Comparison of ENCODE assay signal across 18 cellular contexts in genomic region chr19:33438987-33439781, GRCh38.
DNase-seq lines count a peak whose midpoint lies in the region; ATAC-seq, FAIRE-seq and TF ChIP-seq lines count a peak whose summit lies in the region.
"Had no signal": no experiment of that assay in that cellular context is flagged by ENCODE, and none has a peak within 500 bp of the region (broad histone marks: within the 10 kb centered on the region; RNA-seq: fewer than 3 reads in every experiment).

No MANE protein-coding gene starts in this region.

- no peak overlapping the region for H3K23ac ChIP-seq in IMR-90 (ENCODE audit: low read depth, low read length)

- POLR2A ChIA-PET in IMR-90 (lab: Charles Lee; ENCODE audit: unreplicated experiment) = no interaction called here

- H3K36me3 Mint-ChIP-seq in activated T-helper 2 cell treated with anti-CD3 and anti-CD28 coated beads, Interferon-gamma antibody, Interleukin-2, Interleukin-4, amounts not matched to agents 10 μg/mL and 5 μg/mL and 100 μg/mL, durations not matched to agents 14 hours and 24 hours and 36 hours (ENCODE audit: low read depth) = no peaks in the 10 kb centered on the region
- no peaks in the 10 kb centered on the region for H3K36me3 Mint-ChIP-seq in activated T-helper 1 cell treated with anti-CD3 and anti-CD28 coated beads, Interleukin-12 subunit alpha, Interleukin-12 subunit beta, Interleukin-2, Interleukin-4 antibody, amounts not matched to agents 30 ng/mL and 10 ng/mL and 1 ng/mL, durations not matched to agents 14 hours and 24 hours and 36 hours (ENCODE audit: low read depth)

- H3K4ac ChIP-seq in IMR-90 (ENCODE audit: low read depth, low read length) = no peak overlapping the region

- no peaks in the 10 kb centered on the region for H4K20me1 ChIP-seq in IMR-90 (ENCODE audit: insufficient read depth, low read length)
- H4K20me1 ChIP-seq: BLaER1 had no signal

- no peak overlapping the region for H2AK9ac ChIP-seq in IMR-90 (replicated peaks; ENCODE audit: low read depth, low read length, poor library complexity)

- DNase-seq in activated effector memory CD4-positive, alpha-beta T cell treated with anti-CD3 and anti-CD28 coated beads, Interleukin-2, amount 50 U/mL, for 16 hours = peak; percentile 61
- no peak for DNase-seq in activated effector memory CD4-positive, alpha-beta T cell treated with Interleukin-2 at 50 U/mL for 16 hours
- DNase-seq in IMR-90 (no peak), kidney (peak; percentile 51), sciatic nerve (ENCODE audit: low spot score) (no peak), NK-92 (lab: John Stamatoyannopoulos, UW; ENCODE audit: unreplicated experiment) (no peak)
- no peak for DNase-seq in activated T-helper 2 cell treated with anti-CD3 and anti-CD28 coated beads, Interferon-gamma antibody, Interleukin-2, Interleukin-4, amounts not matched to agents 10 μg/mL and 5 μg/mL and 100 μg/mL, durations not matched to agents 14 hours and 24 hours and 36 hours (ENCODE audit: low spot score)
- DNase-seq in activated T-helper 1 cell treated with anti-CD3 and anti-CD28 coated beads, Interleukin-12 subunit alpha, Interleukin-12 subunit beta, Interleukin-2, Interleukin-4 antibody, amounts not matched to agents 30 ng/mL and 10 ng/mL and 1 ng/mL, durations not matched to agents 14 hours and 24 hours and 36 hours (ENCODE audit: low spot score) = no peak
- DNase-seq: GF-D8, GOT3, KBM-7, NCI-H1048, NCI-H446, NCI-H774, SJCRH30 had no signal

- H4K91ac ChIP-seq in IMR-90 (ENCODE audit: insufficient read depth, low read depth, low read length) = no peak overlapping the region

- peak overlapping the region; percentile 21 for H2AFZ ChIP-seq in IMR-90 (replicated peaks; ENCODE audit: low read length, poor library complexity)

- H3K9me3 ChIP-seq in IMR-90 (ENCODE audit: control insufficient read depth, insufficient read depth, low read length) (no peaks in the 10 kb centered on the region), kidney (ENCODE audit: control insufficient read depth in 1 of 2, low read length in 2 of 2) (no peaks in the 10 kb centered on the region)
- H3K9me3 ChIP-seq: BLaER1, SJCRH30 had no signal

- ATAC-seq in IMR-90 (ENCODE audit: low read depth) (no peak), sciatic nerve (peak; percentile 20)

- BruUV-seq in IMR-90 (replicated peaks; lab: Mats Ljungman, UMichigan) = no TSS peak

- no peaks in the 10 kb centered on the region for H3K79me1 ChIP-seq in IMR-90 (ENCODE audit: low read depth in 1 of 2, low read length in 2 of 2)

- H3K4me3 ChIP-seq in IMR-90 (ENCODE audit: insufficient read depth, low read depth, low read length) = no peak overlapping the region
- no peak overlapping the region for H3K4me3 ChIP-seq in kidney (ENCODE audit: low read length in 2 of 2)
- H3K4me3 ChIP-seq: BLaER1, SJCRH30 had no signal

- no peaks in the 10 kb centered on the region for H3K27me3 Mint-ChIP-seq in activated T-helper 2 cell treated with anti-CD3 and anti-CD28 coated beads, Interferon-gamma antibody, Interleukin-2, Interleukin-4, amounts not matched to agents 10 μg/mL and 5 μg/mL and 100 μg/mL, durations not matched to agents 14 hours and 24 hours and 36 hours (ENCODE audit: low read depth)
- H3K27me3 Mint-ChIP-seq in activated T-helper 1 cell treated with anti-CD3 and anti-CD28 coated beads, Interleukin-12 subunit alpha, Interleukin-12 subunit beta, Interleukin-2, Interleukin-4 antibody, amounts not matched to agents 30 ng/mL and 10 ng/mL and 1 ng/mL, durations not matched to agents 14 hours and 24 hours and 36 hours (ENCODE audit: insufficient read depth) = no peaks in the 10 kb centered on the region

- H2AK5ac ChIP-seq in IMR-90 (ENCODE audit: low read depth, low read length) = no peak overlapping the region

- H3K36me3 ChIP-seq in IMR-90 (ENCODE audit: control insufficient read depth, insufficient read depth, low read length) = no peaks in the 10 kb centered on the region
- no peaks in the 10 kb centered on the region for H3K36me3 ChIP-seq in kidney (ENCODE audit: control insufficient read depth in 1 of 2, insufficient read depth in 2 of 2, low read length in 2 of 2)
- H3K36me3 ChIP-seq: BLaER1, SJCRH30 had no signal

- no peak overlapping the region for H2BK5ac ChIP-seq in IMR-90 (ENCODE audit: low read depth, low read length, poor library complexity, severe bottlenecking)

- no peak for FAIRE-seq in kidney (lab: Jason Lieb, UNC)
- FAIRE-seq: HTR-8/SVneo had no signal

- H3K27ac ChIP-seq in IMR-90 (ENCODE audit: insufficient read depth, low read length) (no peak overlapping the region), kidney (ENCODE audit: low read depth in 2 of 2, low read length in 2 of 2) (peak overlapping the region in 1 of 2 donors; percentile 32)
- H3K27ac ChIP-seq: 22Rv1, BLaER1, SJCRH30 had no signal

- H4K5ac ChIP-seq in IMR-90 (ENCODE audit: low read depth, low read length) = no peak overlapping the region

- H3K14ac ChIP-seq in IMR-90 (replicated peaks; ENCODE audit: low read depth, low read length) = no peak overlapping the region

- no peak overlapping the region for H3K4me3 Mint-ChIP-seq in activated T-helper 2 cell treated with anti-CD3 and anti-CD28 coated beads, Interferon-gamma antibody, Interleukin-2, Interleukin-4, amounts not matched to agents 10 μg/mL and 5 μg/mL and 100 μg/mL, durations not matched to agents 14 hours and 24 hours and 36 hours (ENCODE audit: low read depth)
- no peak overlapping the region for H3K4me3 Mint-ChIP-seq in activated T-helper 1 cell treated with anti-CD3 and anti-CD28 coated beads, Interleukin-12 subunit alpha, Interleukin-12 subunit beta, Interleukin-2, Interleukin-4 antibody, amounts not matched to agents 30 ng/mL and 10 ng/mL and 1 ng/mL, durations not matched to agents 14 hours and 24 hours and 36 hours

- dilution Hi-C loops in IMR-90 (cut with HindIII; ENCODE audit: low sequenced_read_pairs, unreplicated experiment) = no loop called here

- no peaks in the 10 kb centered on the region for H3K9me3 Mint-ChIP-seq in activated T-helper 2 cell treated with anti-CD3 and anti-CD28 coated beads, Interferon-gamma antibody, Interleukin-2, Interleukin-4, amounts not matched to agents 10 μg/mL and 5 μg/mL and 100 μg/mL, durations not matched to agents 14 hours and 24 hours and 36 hours
- H3K9me3 Mint-ChIP-seq in activated T-helper 1 cell treated with anti-CD3 and anti-CD28 coated beads, Interleukin-12 subunit alpha, Interleukin-12 subunit beta, Interleukin-2, Interleukin-4 antibody, amounts not matched to agents 30 ng/mL and 10 ng/mL and 1 ng/mL, durations not matched to agents 14 hours and 24 hours and 36 hours = no peaks in the 10 kb centered on the region

- TF ChIP-seq RAD21 in IMR-90 (IDR thresholded peaks at IDR 0.05; ENCODE audit: low read length) = no peak

- WGBS in IMR-90 (ENCODE audit: extremely low coverage in 2 of 2, insufficient read length in 1 of 2), 2 experiments = no CpG with 5 or more reads among the region's 16 CpGs

- no peak overlapping the region for H3K9ac ChIP-seq in IMR-90 (ENCODE audit: low read depth, low read length)
- no peak overlapping the region for H3K9ac ChIP-seq in kidney (ENCODE audit: low read length in 2 of 2)
- H3K9ac ChIP-seq: BLaER1 had no signal

- in situ Hi-C loops in IMR-90 (cut with MboI; ENCODE audit: low sequenced_read_pairs) = no loop called here

- H3K56ac ChIP-seq in IMR-90 (ENCODE audit: extremely low read depth, insufficient read depth, low read length) = no peak overlapping the region

- no peak for TF ChIP-seq CTCF in IMR-90 (conservative IDR thresholded peaks at IDR 0.05; ENCODE audit: low read depth, low read length)
- no peak for TF ChIP-seq CTCF in kidney (IDR thresholded peaks at IDR 0.05; ENCODE audit: borderline replicate concordance, extremely low read depth, insufficient read depth)

- CTCF ChIA-PET in IMR-90 (lab: Yijun Ruan, JAX) = no interaction called here

- TF ChIP-seq POLR2A in IMR-90 (IDR thresholded peaks at IDR 0.05; ENCODE audit: low read depth, low read length) = no peak

- no peak overlapping the region for H3K18ac ChIP-seq in IMR-90 (ENCODE audit: low read depth, low read length)

- intact Hi-C loops in IMR-90 (cut with micrococcal nuclease) (no loop called here), kidney (cut with DNase I) (no loop called here), sciatic nerve (cut with DNase I) (loop anchor here (10.0 kb wide), 1 partner anchor 336 kb away; no protein-coding TSS in a partner anchor)
- intact Hi-C loops in activated T-helper 2 cell treated with anti-CD3 and anti-CD28 coated beads, Interferon-gamma antibody, Interleukin-2, Interleukin-4, amounts not matched to agents 10 μg/mL and 5 μg/mL and 100 μg/mL, durations not matched to agents 14 hours and 24 hours and 36 hours (cut with micrococcal nuclease) = no loop called here
- intact Hi-C loops in activated T-helper 1 cell treated with anti-CD3 and anti-CD28 coated beads, Interleukin-12 subunit alpha, Interleukin-12 subunit beta, Interleukin-2, Interleukin-4 antibody, amounts not matched to agents 30 ng/mL and 10 ng/mL and 1 ng/mL, durations not matched to agents 14 hours and 24 hours and 36 hours (cut with micrococcal nuclease) = no loop called here

- H3K9me1 ChIP-seq in IMR-90 (ENCODE audit: insufficient read depth, low read length) = peaks cover 10% of the 10 kb centered on the region; the same call in 1 of the 2 replicates

- H3K4me1 ChIP-seq in IMR-90 (ENCODE audit: control insufficient read depth, insufficient read depth, low read length) = peaks cover 6% of the 10 kb centered on the region; the same call in 1 of the 2 replicates
- H3K4me1 ChIP-seq in kidney (ENCODE audit: control insufficient read depth in 1 of 2, insufficient read depth in 1 of 2, low read depth in 1 of 2, low read length in 2 of 2) = peaks cover 6 to 17% of the 10 kb centered on the region in 2 donors
- H3K4me1 ChIP-seq: BLaER1 had no signal

- H2BK20ac ChIP-seq in IMR-90 (ENCODE audit: low read depth, low read length) = no peak overlapping the region

- peaks cover 2% of the 10 kb centered on the region for H3K4me1 Mint-ChIP-seq in activated T-helper 2 cell treated with anti-CD3 and anti-CD28 coated beads, Interferon-gamma antibody, Interleukin-2, Interleukin-4, amounts not matched to agents 10 μg/mL and 5 μg/mL and 100 μg/mL, durations not matched to agents 14 hours and 24 hours and 36 hours (ENCODE audit: low read depth)
- no peaks in the 10 kb centered on the region for H3K4me1 Mint-ChIP-seq in activated T-helper 1 cell treated with anti-CD3 and anti-CD28 coated beads, Interleukin-12 subunit alpha, Interleukin-12 subunit beta, Interleukin-2, Interleukin-4 antibody, amounts not matched to agents 30 ng/mL and 10 ng/mL and 1 ng/mL, durations not matched to agents 14 hours and 24 hours and 36 hours (ENCODE audit: low read depth)

- no peak overlapping the region for H2BK15ac ChIP-seq in IMR-90 (ENCODE audit: low read depth, low read length)

- H3K4me2 ChIP-seq in IMR-90 (ENCODE audit: low read depth, low read length) = no peak overlapping the region
- H3K4me2 ChIP-seq: BLaER1 had no signal

- no peaks in the 10 kb centered on the region for H3K27me3 ChIP-seq in IMR-90 (ENCODE audit: control insufficient read depth, insufficient read depth, low read length)
- H3K27me3 ChIP-seq: BLaER1, SJCRH30 had no signal

- no peak overlapping the region for H2BK120ac ChIP-seq in IMR-90 (ENCODE audit: low read depth, low read length)

- no peak overlapping the region for H4K8ac ChIP-seq in IMR-90 (ENCODE audit: low read depth in 2 of 2, low read length in 2 of 2)

- H3K27ac Mint-ChIP-seq in activated T-helper 2 cell treated with anti-CD3 and anti-CD28 coated beads, Interferon-gamma antibody, Interleukin-2, Interleukin-4, amounts not matched to agents 10 μg/mL and 5 μg/mL and 100 μg/mL, durations not matched to agents 14 hours and 24 hours and 36 hours = no peak overlapping the region
- H3K27ac Mint-ChIP-seq in activated T-helper 1 cell treated with anti-CD3 and anti-CD28 coated beads, Interleukin-12 subunit alpha, Interleukin-12 subunit beta, Interleukin-2, Interleukin-4 antibody, amounts not matched to agents 30 ng/mL and 10 ng/mL and 1 ng/mL, durations not matched to agents 14 hours and 24 hours and 36 hours = no peak overlapping the region

Comparison
In these comparisons a context has a peak if more than half of its experiments do, and no peak if none do; other contexts are left out.
1. DNase-seq: peak in activated effector memory CD4-positive, alpha-beta T cell treated with anti-CD3 and anti-CD28 coated beads, Interleukin-2, amount 50 U/mL, for 16 hours (single experiment) and kidney (single experiment); none in activated effector memory CD4-positive, alpha-beta T cell treated with Interleukin-2 at 50 U/mL for 16 hours (single experiment), IMR-90 (single experiment), sciatic nerve (single experiment), activated T-helper 2 cell treated with anti-CD3 and anti-CD28 coated beads, Interferon-gamma antibody, Interleukin-2, Interleukin-4, amounts not matched to agents 10 μg/mL and 5 μg/mL and 100 μg/mL, durations not matched to agents 14 hours and 24 hours and 36 hours (single experiment), activated T-helper 1 cell treated with anti-CD3 and anti-CD28 coated beads, Interleukin-12 subunit alpha, Interleukin-12 subunit beta, Interleukin-2, Interleukin-4 antibody, amounts not matched to agents 30 ng/mL and 10 ng/mL and 1 ng/mL, durations not matched to agents 14 hours and 24 hours and 36 hours (single experiment) and NK-92 (single experiment).